ENCODE assay signal across 14 cellular contexts in the genomic region with DNA sequence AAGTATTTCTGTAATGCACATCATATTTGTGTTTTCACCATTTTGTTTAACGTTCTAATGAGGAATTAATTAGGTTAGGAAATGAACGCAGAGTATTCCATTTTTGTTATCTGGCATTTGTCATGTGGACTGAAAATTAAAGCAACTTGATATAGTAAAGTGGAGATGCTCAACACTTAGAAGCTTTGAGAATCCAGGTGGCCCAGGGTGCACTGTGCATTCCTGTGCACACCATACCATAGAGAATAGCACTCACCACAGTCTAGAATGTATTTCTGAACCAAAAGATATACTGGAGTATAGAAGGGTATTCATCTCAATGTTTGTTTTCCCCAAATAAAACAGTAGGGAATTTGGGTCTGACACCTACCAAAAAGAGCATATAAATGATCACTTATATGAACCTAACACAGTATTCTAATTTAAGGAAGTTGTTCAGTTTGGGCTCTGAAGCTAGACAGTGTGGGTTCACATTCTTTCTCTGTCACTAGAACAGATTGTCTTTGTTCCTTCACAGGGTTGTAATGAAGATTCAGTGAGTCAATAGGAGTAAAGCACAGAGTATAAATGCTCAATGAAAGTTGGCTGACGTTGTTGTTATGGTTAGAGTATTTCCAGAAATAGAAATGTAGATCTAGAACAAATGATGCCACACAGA.
DNase-seq lines count a peak whose midpoint lies in the region; ATAC-seq, FAIRE-seq and TF ChIP-seq lines count a peak whose summit lies in the region.
"Had no signal": no experiment of that assay in that cellular context is flagged by ENCODE, and none has a peak within 500 bp of the region (broad histone marks: within the 10 kb centered on the region; RNA-seq: fewer than 3 reads in every experiment).

No MANE protein-coding gene starts in this region.

- whole genome bisulfite sequencing in heart right ventricle, 2 donors, result 17 to 29% methylated on average over 3 of the region's 3 CpGs
- 15 to 20% (median 17%) methylated on average over 3 of the region's 3 CpGs for WGBS in psoas muscle, 3 donors

- H3K36me3 ChIP-seq in astrocyte (ENCODE audit: insufficient read depth, low read length) (peaks cover 20% of the 10 kb centered on the region), heart right ventricle (peaks cover 0 to 40% (median 25%) of the 10 kb centered on the region in 9 donors), psoas muscle (ENCODE audit: insufficient read depth in 1 of 2, low read depth in 1 of 2) (peaks cover 7 to 34% of the 10 kb centered on the region in 2 donors), A673 (ENCODE audit: insufficient read depth, low read length, poor library complexity, severe bottlenecking) (no peaks in the 10 kb centered on the region)

- no peaks in the 10 kb centered on the region for H3K27me3 Mint-ChIP-seq in astrocyte (ENCODE audit: low read depth, unreplicated experiment)

- H3K4me3 ChIP-seq in AG10803 (ENCODE audit: low read length), result no peak overlapping the region
- H3K4me3 ChIP-seq in astrocyte (ENCODE audit: insufficient read depth, low read depth, low read length), result no peak overlapping the region
- H3K4me3 ChIP-seq in heart right ventricle, result no peak overlapping the region
- peak overlapping the region; percentile 33 for H3K4me3 ChIP-seq in psoas muscle
- no peak overlapping the region for H3K4me3 ChIP-seq in A673 (ENCODE audit: low read depth, low read length, poor library complexity, severe bottlenecking)

- FAIRE-seq in astrocyte (lab: Jason Lieb, UNC), result peak; percentile 29
- FAIRE-seq: TTC549 had no signal

- H3K4me1 Mint-ChIP-seq in astrocyte (ENCODE audit: low read depth, unreplicated experiment), result peaks cover 16% of the 10 kb centered on the region

- H4K20me1 ChIP-seq in astrocyte (ENCODE audit: insufficient read depth, low read length), result peaks cover 28% of the 10 kb centered on the region

- no peak overlapping the region for H2AFZ ChIP-seq in astrocyte (ENCODE audit: low read depth, low read length)

- CTCF ChIA-PET in A673 (lab: Charles Lee), result no interaction called here

- no peaks in the 10 kb centered on the region for H3K27me3 ChIP-seq in astrocyte (ENCODE audit: insufficient read depth, low read length)
- H3K27me3 ChIP-seq in heart right ventricle, result no peaks in the 10 kb centered on the region
- no peaks in the 10 kb centered on the region for H3K27me3 ChIP-seq in psoas muscle (ENCODE audit: insufficient read depth in 3 of 3, low read length in 2 of 3)
- no peaks in the 10 kb centered on the region for H3K27me3 ChIP-seq in A673 (replicated peaks; ENCODE audit: insufficient read depth, low read depth, low read length, poor library complexity)

- peaks cover 85% of the 10 kb centered on the region for H3K79me2 ChIP-seq in astrocyte (ENCODE audit: insufficient read depth, low read length)

- H3K9ac ChIP-seq in astrocyte (ENCODE audit: low read length), result peak overlapping the region; percentile 8

- ATAC-seq in heart right ventricle (peak in 7 of 8 donors; percentile 51 to 91 (median 72)), psoas muscle (peak; percentile 84 to 90 (median 90)), HG03159 (IDR thresholded peaks at IDR 0.05; ENCODE audit: unreplicated experiment) (no peak), GM21717 (IDR thresholded peaks at IDR 0.05; ENCODE audit: unreplicated experiment) (no peak)
- ATAC-seq: activated T-cell treated with anti-CD3 and anti-CD28 coated beads, Interleukin-2, amount 50 U/mL, for 4 hours had no signal

- TF ChIP-seq CTCF in AG10803 (conservative IDR thresholded peaks at IDR 0.05; ENCODE audit: low read length) (no peak), astrocyte (IDR thresholded peaks at IDR 0.05; ENCODE audit: insufficient read depth, low read depth, low read length) (no peak), heart right ventricle (IDR thresholded peaks at IDR 0.05) (no peak), psoas muscle (IDR thresholded peaks at IDR 0.05) (no peak), A673 (conservative IDR thresholded peaks at IDR 0.05; ENCODE audit: low read depth, low read length) (no peak)

- H3K27ac Mint-ChIP-seq in astrocyte (ENCODE audit: unreplicated experiment), result peak overlapping the region; percentile 88

- H3K4me2 ChIP-seq in astrocyte (ENCODE audit: low read length), result peak overlapping the region; percentile 30

- H3K9me3 ChIP-seq in astrocyte (ENCODE audit: insufficient read depth, low read depth, low read length), result no peaks in the 10 kb centered on the region
- H3K9me3 ChIP-seq in heart right ventricle, result no peaks in the 10 kb centered on the region
- no peaks in the 10 kb centered on the region for H3K9me3 ChIP-seq in psoas muscle
- H3K9me3 ChIP-seq in A673 (ENCODE audit: low read depth, low read length, poor library complexity, severe bottlenecking), result no peaks in the 10 kb centered on the region

- peak overlapping the region; percentile 39 for H3K27ac ChIP-seq in astrocyte (ENCODE audit: low read depth, low read length)
- peak overlapping the region in 9 of 10 donors; percentile 27 to 80 (median 58) for H3K27ac ChIP-seq in heart right ventricle
- peak overlapping the region; percentile 82 for H3K27ac ChIP-seq in psoas muscle
- H3K27ac ChIP-seq in A673 (ENCODE audit: low read depth, low read length, poor library complexity, severe bottlenecking), result no peak overlapping the region

- BruUV-seq in A673 (replicated peaks; lab: Mats Ljungman, UMichigan), result no TSS peak

- peak overlapping the region; percentile 18 for H3K4me3 Mint-ChIP-seq in astrocyte (ENCODE audit: unreplicated experiment)
- H3K4me3 Mint-ChIP-seq: activated T-cell treated with anti-CD3 and anti-CD28 coated beads, Interleukin-2, amount 50 U/mL, for 4 hours had no signal

- peak; percentile 44 for DNase-seq in AG10803 (ENCODE audit: low read depth)
- DNase-seq in astrocyte (ENCODE audit: low read depth), result peak; percentile 65
- DNase-seq in heart right ventricle, result no peak
- DNase-seq in psoas muscle, result no peak
- DNase-seq in A673 (ENCODE audit: low spot score), result no peak
- DNase-seq in NCI-H82 (lab: John Stamatoyannopoulos, UW), result no peak
- DNase-seq: activated T-cell treated with anti-CD3 and anti-CD28 coated beads, Interleukin-2, amount 50 U/mL, for 4 hours; effector CD4-positive, alpha-beta T cell; Karpas-422; NCI-H526; stimulated activated CD4-positive, alpha-beta T cell treated with anti-CD3 and anti-CD28 coated beads, Interleukin-1b, Interleukin-23, amount 100 ng/mL, for 48 hours had no signal

- H3K4me1 ChIP-seq in astrocyte (ENCODE audit: insufficient read depth, low read length), result peaks cover 7% of the 10 kb centered on the region
- H3K4me1 ChIP-seq in heart right ventricle, result peaks cover 7 to 85% (median 60%) of the 10 kb centered on the region in 9 donors
- peaks cover 69% of the 10 kb centered on the region for H3K4me1 ChIP-seq in psoas muscle
- H3K4me1 ChIP-seq in A673 (ENCODE audit: insufficient read depth, low read length, poor library complexity, severe bottlenecking), result no peaks in the 10 kb centered on the region

- peaks cover 23% of the 10 kb centered on the region for H3K36me3 Mint-ChIP-seq in astrocyte (ENCODE audit: low read depth, unreplicated experiment)

- POLR2A ChIA-PET in A673 (lab: Charles Lee; ENCODE audit: low non-redundant PET), result no interaction called here

- intact Hi-C loops in heart right ventricle (cut with DNase I) (no loop called here), psoas muscle (cut with DNase I) (no loop called here), A673 (cut with micrococcal nuclease; ENCODE audit: unreplicated experiment) (no loop called here)

- H3K9me3 Mint-ChIP-seq in astrocyte (ENCODE audit: unreplicated experiment), result no peaks in the 10 kb centered on the region
- H3K9me3 Mint-ChIP-seq: activated T-cell treated with anti-CD3 and anti-CD28 coated beads, Interleukin-2, amount 50 U/mL, for 4 hours had no signal

Comparison
In these comparisons a context has a peak if more than half of its experiments do, and no peak if none do; other contexts are left out.
1. DNase-seq: peak in AG10803 (single experiment) and astrocyte (single experiment); none in heart right ventricle (0 of 2), psoas muscle (0 of 2), A673 (single experiment) and NCI-H82 (single experiment).
2. ATAC-seq: peak in heart right ventricle (7 of 8) and psoas muscle (4 of 4); none in HG03159 (single experiment) and GM21717 (single experiment).